ENCODE assay signal across 3 cellular contexts in genomic region chr3:23539185-23539584, GRCh38.
TF ChIP-seq lines count a peak whose summit lies in the region.

No MANE protein-coding gene starts in this region.

TF ChIP-seq in HepG2, 621 proteins besides CTCF, POLR2A, EP300 and RAD21:
- no peak for TF ChIP-seq ZNF296 (CRISPR knock-in tag; conservative IDR thresholded peaks at IDR 0.05)
- TF ChIP-seq NCOA2 (CRISPR knock-in tag; IDR thresholded peaks at IDR 0.05) = no peak
- TF ChIP-seq MAFK (conservative IDR thresholded peaks at IDR 0.05 in 1 of 2, IDR thresholded peaks at IDR 0.05 in 1 of 2; ENCODE audit: low read length in 2 of 2) = peak in 1 of 2 experiments; percentile 51; a peak in 2 of 4 replicates
- TF ChIP-seq, protein P1, sequence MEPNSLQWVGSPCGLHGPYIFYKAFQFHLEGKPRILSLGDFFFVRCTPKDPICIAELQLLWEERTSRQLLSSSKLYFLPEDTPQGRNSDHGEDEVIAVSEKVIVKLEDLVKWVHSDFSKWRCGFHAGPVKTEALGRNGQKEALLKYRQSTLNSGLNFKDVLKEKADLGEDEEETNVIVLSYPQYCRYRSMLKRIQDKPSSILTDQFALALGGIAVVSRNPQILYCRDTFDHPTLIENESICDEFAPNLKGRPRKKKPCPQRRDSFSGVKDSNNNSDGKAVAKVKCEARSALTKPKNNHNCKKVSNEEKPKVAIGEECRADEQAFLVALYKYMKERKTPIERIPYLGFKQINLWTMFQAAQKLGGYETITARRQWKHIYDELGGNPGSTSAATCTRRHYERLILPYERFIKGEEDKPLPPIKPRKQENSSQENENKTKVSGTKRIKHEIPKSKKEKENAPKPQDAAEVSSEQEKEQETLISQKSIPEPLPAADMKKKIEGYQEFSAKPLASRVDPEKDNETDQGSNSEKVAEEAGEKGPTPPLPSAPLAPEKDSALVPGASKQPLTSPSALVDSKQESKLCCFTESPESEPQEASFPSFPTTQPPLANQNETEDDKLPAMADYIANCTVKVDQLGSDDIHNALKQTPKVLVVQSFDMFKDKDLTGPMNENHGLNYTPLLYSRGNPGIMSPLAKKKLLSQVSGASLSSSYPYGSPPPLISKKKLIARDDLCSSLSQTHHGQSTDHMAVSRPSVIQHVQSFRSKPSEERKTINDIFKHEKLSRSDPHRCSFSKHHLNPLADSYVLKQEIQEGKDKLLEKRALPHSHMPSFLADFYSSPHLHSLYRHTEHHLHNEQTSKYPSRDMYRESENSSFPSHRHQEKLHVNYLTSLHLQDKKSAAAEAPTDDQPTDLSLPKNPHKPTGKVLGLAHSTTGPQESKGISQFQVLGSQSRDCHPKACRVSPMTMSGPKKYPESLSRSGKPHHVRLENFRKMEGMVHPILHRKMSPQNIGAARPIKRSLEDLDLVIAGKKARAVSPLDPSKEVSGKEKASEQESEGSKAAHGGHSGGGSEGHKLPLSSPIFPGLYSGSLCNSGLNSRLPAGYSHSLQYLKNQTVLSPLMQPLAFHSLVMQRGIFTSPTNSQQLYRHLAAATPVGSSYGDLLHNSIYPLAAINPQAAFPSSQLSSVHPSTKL (CRISPR knock-in tag; IDR thresholded peaks at IDR 0.05) = no peak
- TF ChIP-seq, protein P2, sequence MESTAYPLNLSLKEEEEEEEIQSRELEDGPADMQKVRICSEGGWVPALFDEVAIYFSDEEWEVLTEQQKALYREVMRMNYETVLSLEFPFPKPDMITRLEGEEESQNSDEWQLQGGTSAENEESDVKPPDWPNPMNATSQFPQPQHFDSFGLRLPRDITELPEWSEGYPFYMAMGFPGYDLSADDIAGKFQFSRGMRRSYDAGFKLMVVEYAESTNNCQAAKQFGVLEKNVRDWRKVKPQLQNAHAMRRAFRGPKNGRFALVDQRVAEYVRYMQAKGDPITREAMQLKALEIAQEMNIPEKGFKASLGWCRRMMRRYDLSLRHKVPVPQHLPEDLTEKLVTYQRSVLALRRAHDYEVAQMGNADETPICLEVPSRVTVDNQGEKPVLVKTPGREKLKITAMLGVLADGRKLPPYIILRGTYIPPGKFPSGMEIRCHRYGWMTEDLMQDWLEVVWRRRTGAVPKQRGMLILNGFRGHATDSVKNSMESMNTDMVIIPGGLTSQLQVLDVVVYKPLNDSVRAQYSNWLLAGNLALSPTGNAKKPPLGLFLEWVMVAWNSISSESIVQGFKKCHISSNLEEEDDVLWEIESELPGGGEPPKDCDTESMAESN (CRISPR knock-in tag; conservative IDR thresholded peaks at IDR 0.05) = no peak
- TF ChIP-seq MAFF (IDR thresholded peaks at IDR 0.05; ENCODE audit: low read depth, low read length) = 0 out of 2 replicates have a peak, but pooled peaks have one; percentile 16
- no peak for TF ChIP-seq PHF5A (CRISPR knock-in tag; IDR thresholded peaks at IDR 0.05; ENCODE audit: low read depth, unreplicated experiment)
- TF ChIP-seq FOXO1 (CRISPR knock-in tag; IDR thresholded peaks at IDR 0.05) = no peak
TF ChIP-seq in HepG2: peak in this region for 2.

TF ChIP-seq in GM23338, 12 proteins besides CTCF, POLR2A, EP300 and RAD21:
- TF ChIP-seq ZNF462 (CRISPR knock-in tag; IDR thresholded peaks at IDR 0.05) (no peak), EZH2phosphoT487 (IDR thresholded peaks at IDR 0.05; ENCODE audit: unreplicated experiment) (no peak), POLR2AphosphoS5 (IDR thresholded peaks at IDR 0.05; ENCODE audit: low read depth) (no peak), EZH2 (IDR thresholded peaks at IDR 0.05; ENCODE audit: low read depth, unreplicated experiment) (no peak), ZNF331 (CRISPR knock-in tag; IDR thresholded peaks at IDR 0.05; ENCODE audit: low read depth) (no peak), CREB1 (CRISPR knock-in tag; IDR thresholded peaks at IDR 0.05; ENCODE audit: low read depth) (no peak), ZNF114 (CRISPR knock-in tag; IDR thresholded peaks at IDR 0.05) (no peak)

TF ChIP-seq in K562, 482 proteins besides CTCF, POLR2A, EP300 and RAD21:
- TF ChIP-seq, protein P3, sequence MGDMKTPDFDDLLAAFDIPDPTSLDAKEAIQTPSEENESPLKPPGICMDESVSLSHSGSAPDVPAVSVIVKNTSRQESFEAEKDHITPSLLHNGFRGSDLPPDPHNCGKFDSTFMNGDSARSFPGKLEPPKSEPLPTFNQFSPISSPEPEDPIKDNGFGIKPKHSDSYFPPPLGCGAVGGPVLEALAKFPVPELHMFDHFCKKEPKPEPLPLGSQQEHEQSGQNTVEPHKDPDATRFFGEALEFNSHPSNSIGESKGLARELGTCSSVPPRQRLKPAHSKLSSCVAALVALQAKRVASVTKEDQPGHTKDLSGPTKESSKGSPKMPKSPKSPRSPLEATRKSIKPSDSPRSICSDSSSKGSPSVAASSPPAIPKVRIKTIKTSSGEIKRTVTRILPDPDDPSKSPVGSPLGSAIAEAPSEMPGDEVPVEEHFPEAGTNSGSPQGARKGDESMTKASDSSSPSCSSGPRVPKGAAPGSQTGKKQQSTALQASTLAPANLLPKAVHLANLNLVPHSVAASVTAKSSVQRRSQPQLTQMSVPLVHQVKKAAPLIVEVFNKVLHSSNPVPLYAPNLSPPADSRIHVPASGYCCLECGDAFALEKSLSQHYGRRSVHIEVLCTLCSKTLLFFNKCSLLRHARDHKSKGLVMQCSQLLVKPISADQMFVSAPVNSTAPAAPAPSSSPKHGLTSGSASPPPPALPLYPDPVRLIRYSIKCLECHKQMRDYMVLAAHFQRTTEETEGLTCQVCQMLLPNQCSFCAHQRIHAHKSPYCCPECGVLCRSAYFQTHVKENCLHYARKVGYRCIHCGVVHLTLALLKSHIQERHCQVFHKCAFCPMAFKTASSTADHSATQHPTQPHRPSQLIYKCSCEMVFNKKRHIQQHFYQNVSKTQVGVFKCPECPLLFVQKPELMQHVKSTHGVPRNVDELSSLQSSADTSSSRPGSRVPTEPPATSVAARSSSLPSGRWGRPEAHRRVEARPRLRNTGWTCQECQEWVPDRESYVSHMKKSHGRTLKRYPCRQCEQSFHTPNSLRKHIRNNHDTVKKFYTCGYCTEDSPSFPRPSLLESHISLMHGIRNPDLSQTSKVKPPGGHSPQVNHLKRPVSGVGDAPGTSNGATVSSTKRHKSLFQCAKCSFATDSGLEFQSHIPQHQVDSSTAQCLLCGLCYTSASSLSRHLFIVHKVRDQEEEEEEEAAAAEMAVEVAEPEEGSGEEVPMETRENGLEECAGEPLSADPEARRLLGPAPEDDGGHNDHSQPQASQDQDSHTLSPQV (IDR thresholded peaks at IDR 0.05) = no peak
- TF ChIP-seq CEBPB (tag; IDR thresholded peaks at IDR 0.05) (no peak), ETS2 (tag; IDR thresholded peaks at IDR 0.05; ENCODE audit: borderline replicate concordance, poor library complexity, severe bottlenecking) (no peak), LEF1 (IDR thresholded peaks at IDR 0.05) (no peak), C11orf30 (IDR thresholded peaks at IDR 0.05; ENCODE audit: low read depth) (peak; percentile 49; the same call in 1 of the 2 replicates), ZNF316 (IDR thresholded peaks at IDR 0.05) (peak; percentile 69), MCM7 (IDR thresholded peaks at IDR 0.05) (no peak), FUS (optimal IDR thresholded peaks at IDR 0.05; ENCODE audit: low read depth, low read length) (no peak), PYGO2 (tag; IDR thresholded peaks at IDR 0.05) (no peak), GABPB2 (CRISPR knock-in tag; conservative IDR thresholded peaks at IDR 0.05) (no peak), ATF4 (CRISPR knock-in tag; IDR thresholded peaks at IDR 0.05) (no peak), ZNF79 (CRISPR knock-in tag; IDR thresholded peaks at IDR 0.05; ENCODE audit: low read depth) (no peak), RBM22 (IDR thresholded peaks at IDR 0.05; ENCODE audit: low read depth, low read length, poor library complexity, severe bottlenecking) (no peak), NFXL1 (CRISPR knock-in tag; IDR thresholded peaks at IDR 0.05) (no peak), MAZ (CRISPR knock-in tag; conservative IDR thresholded peaks at IDR 0.05 in 1 of 2, IDR thresholded peaks at IDR 0.05 in 1 of 2) (no peak), MAFK (IDR thresholded peaks at IDR 0.05; ENCODE audit: low read length) (peak; percentile 24; the same call in 1 of the 2 replicates), NR3C1 (CRISPR knock-in tag; IDR thresholded peaks at IDR 0.05) (no peak), KDM5B (IDR thresholded peaks at IDR 0.05; ENCODE audit: insufficient replicate concordance, low read depth, low read length) (no peak), BRF1 (IDR thresholded peaks at IDR 0.05; ENCODE audit: borderline replicate concordance, extremely low read depth, insufficient read length) (no peak), MAX (CRISPR knock-in tag; IDR thresholded peaks at IDR 0.05) (no peak), ZNF3 (CRISPR knock-in tag; IDR thresholded peaks at IDR 0.05) (no peak), ZFPM2 (CRISPR knock-in tag; IDR thresholded peaks at IDR 0.05) (no peak)
